Comparison of ENCODE assay signal across 1 cellular context in genomic region chr1:47871799-47872353, GRCh38.
TF ChIP-seq lines count a peak whose summit lies in the region.

No MANE protein-coding gene starts in this region.

TF ChIP-seq in HepG2, 621 proteins besides CTCF, POLR2A, EP300 and RAD21 (continued from another document and continues in another):
- TF ChIP-seq ZBTB4 (CRISPR knock-in tag; IDR thresholded peaks at IDR 0.05; ENCODE audit: borderline replicate concordance) (no peak), ARNTL (CRISPR knock-in tag; IDR thresholded peaks at IDR 0.05) (no peak), POLR2G (IDR thresholded peaks at IDR 0.05; ENCODE audit: low read depth, low read length) (no peak), ZNF501 (CRISPR knock-in tag; IDR thresholded peaks at IDR 0.05) (peak; percentile 28; the same call in 1 of the 2 replicates), HNF4G (IDR thresholded peaks at IDR 0.05; ENCODE audit: borderline replicate concordance, low read depth, low read length) (no peak), HNF4G (CRISPR knock-in tag; IDR thresholded peaks at IDR 0.05; ENCODE audit: borderline replicate concordance, low read depth) (no peak), ZNF547 (CRISPR knock-in tag; IDR thresholded peaks at IDR 0.05) (no peak), NFIB (CRISPR knock-in tag; IDR thresholded peaks at IDR 0.05; ENCODE audit: borderline replicate concordance) (no peak), RFXANK (CRISPR knock-in tag; IDR thresholded peaks at IDR 0.05) (no peak), ATF7-NPFF (CRISPR knock-in tag; IDR thresholded peaks at IDR 0.05; ENCODE audit: low read depth) (no peak), ZNF331 (CRISPR knock-in tag; IDR thresholded peaks at IDR 0.05) (no peak), KDM3A (CRISPR knock-in tag; IDR thresholded peaks at IDR 0.05; ENCODE audit: low read depth) (no peak), BCL6 (CRISPR knock-in tag; IDR thresholded peaks at IDR 0.05) (peak; percentile 10; the same call in 1 of the 2 replicates), ZNF550 (CRISPR knock-in tag; IDR thresholded peaks at IDR 0.05; ENCODE audit: borderline replicate concordance) (no peak), TCF7L2 (IDR thresholded peaks at IDR 0.05; ENCODE audit: low read depth, low read length) (no peak), CREB1 (IDR thresholded peaks at IDR 0.05) (no peak), CREB1 (CRISPR knock-in tag; IDR thresholded peaks at IDR 0.05) (no peak), ZUFSP (CRISPR knock-in tag; IDR thresholded peaks at IDR 0.05; ENCODE audit: borderline replicate concordance) (no peak), HCFC1 (IDR thresholded peaks at IDR 0.05; ENCODE audit: low read depth, low read length) (no peak), IRF9 (CRISPR knock-in tag; IDR thresholded peaks at IDR 0.05; ENCODE audit: borderline replicate concordance) (no peak; the same call in 1 of the 2 replicates), RXRA (CRISPR knock-in tag; IDR thresholded peaks at IDR 0.05) (no peak), HOXA9 (CRISPR knock-in tag; IDR thresholded peaks at IDR 0.05; ENCODE audit: borderline replicate concordance) (no peak), ELF4 (CRISPR knock-in tag; IDR thresholded peaks at IDR 0.05; ENCODE audit: borderline replicate concordance) (no peak), THAP9 (CRISPR knock-in tag; IDR thresholded peaks at IDR 0.05; ENCODE audit: borderline replicate concordance) (no peak), HIVEP1 (CRISPR knock-in tag; IDR thresholded peaks at IDR 0.05) (no peak), SRSF1 (optimal IDR thresholded peaks at IDR 0.05; ENCODE audit: low read depth, low read length) (no peak), PHF8 (CRISPR knock-in tag; IDR thresholded peaks at IDR 0.05) (no peak), TP53 (CRISPR knock-in tag; conservative IDR thresholded peaks at IDR 0.05) (no peak), FOSL2 (CRISPR knock-in tag; IDR thresholded peaks at IDR 0.05) (peak; percentile 92), REPIN1 (CRISPR knock-in tag; IDR thresholded peaks at IDR 0.05; ENCODE audit: borderline replicate concordance, low read depth) (0 out of 2 replicates have a peak, but pooled peaks have one; percentile 12), TBX2 (CRISPR knock-in tag; IDR thresholded peaks at IDR 0.05; ENCODE audit: borderline replicate concordance) (no peak), DR1 (CRISPR knock-in tag; IDR thresholded peaks at IDR 0.05) (no peak), MBD4 (IDR thresholded peaks at IDR 0.05; ENCODE audit: borderline replicate concordance, low read length) (no peak), HBP1 (CRISPR knock-in tag; IDR thresholded peaks at IDR 0.05; ENCODE audit: low read depth) (0 out of 2 replicates have a peak, but pooled peaks have one; percentile 7), CCAR2 (optimal IDR thresholded peaks at IDR 0.05; ENCODE audit: low read depth, low read length) (no peak), ZKSCAN5 (CRISPR knock-in tag; IDR thresholded peaks at IDR 0.05) (no peak), ZSCAN12 (CRISPR knock-in tag; IDR thresholded peaks at IDR 0.05) (no peak), MAFG (CRISPR knock-in tag; IDR thresholded peaks at IDR 0.05) (no peak)
- TF ChIP-seq, protein P1, sequence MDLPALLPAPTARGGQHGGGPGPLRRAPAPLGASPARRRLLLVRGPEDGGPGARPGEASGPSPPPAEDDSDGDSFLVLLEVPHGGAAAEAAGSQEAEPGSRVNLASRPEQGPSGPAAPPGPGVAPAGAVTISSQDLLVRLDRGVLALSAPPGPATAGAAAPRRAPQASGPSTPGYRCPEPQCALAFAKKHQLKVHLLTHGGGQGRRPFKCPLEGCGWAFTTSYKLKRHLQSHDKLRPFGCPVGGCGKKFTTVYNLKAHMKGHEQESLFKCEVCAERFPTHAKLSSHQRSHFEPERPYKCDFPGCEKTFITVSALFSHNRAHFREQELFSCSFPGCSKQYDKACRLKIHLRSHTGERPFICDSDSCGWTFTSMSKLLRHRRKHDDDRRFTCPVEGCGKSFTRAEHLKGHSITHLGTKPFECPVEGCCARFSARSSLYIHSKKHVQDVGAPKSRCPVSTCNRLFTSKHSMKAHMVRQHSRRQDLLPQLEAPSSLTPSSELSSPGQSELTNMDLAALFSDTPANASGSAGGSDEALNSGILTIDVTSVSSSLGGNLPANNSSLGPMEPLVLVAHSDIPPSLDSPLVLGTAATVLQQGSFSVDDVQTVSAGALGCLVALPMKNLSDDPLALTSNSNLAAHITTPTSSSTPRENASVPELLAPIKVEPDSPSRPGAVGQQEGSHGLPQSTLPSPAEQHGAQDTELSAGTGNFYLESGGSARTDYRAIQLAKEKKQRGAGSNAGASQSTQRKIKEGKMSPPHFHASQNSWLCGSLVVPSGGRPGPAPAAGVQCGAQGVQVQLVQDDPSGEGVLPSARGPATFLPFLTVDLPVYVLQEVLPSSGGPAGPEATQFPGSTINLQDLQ (CRISPR knock-in tag; IDR thresholded peaks at IDR 0.05) = no peak
- TF ChIP-seq, protein P2, sequence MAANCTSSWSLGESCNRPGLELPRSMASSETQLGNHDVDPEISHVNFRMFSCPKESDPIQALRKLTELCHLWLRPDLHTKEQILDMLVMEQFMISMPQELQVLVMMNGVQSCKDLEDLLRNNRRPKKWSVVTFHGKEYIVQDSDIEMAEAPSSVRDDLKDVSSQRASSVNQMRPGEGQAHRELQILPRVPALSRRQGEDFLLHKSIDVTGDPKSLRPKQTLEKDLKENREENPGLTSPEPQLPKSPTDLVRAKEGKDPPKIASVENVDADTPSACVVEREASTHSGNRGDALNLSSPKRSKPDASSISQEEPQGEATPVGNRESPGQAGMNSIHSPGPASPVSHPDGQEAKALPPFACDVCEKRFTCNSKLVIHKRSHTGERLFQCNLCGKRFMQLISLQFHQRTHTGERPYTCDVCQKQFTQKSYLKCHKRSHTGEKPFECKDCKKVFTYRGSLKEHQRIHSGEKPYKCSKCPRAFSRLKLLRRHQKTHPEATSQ (CRISPR knock-in tag; IDR thresholded peaks at IDR 0.05; ENCODE audit: borderline replicate concordance) = no peak
- TF ChIP-seq, protein P3, sequence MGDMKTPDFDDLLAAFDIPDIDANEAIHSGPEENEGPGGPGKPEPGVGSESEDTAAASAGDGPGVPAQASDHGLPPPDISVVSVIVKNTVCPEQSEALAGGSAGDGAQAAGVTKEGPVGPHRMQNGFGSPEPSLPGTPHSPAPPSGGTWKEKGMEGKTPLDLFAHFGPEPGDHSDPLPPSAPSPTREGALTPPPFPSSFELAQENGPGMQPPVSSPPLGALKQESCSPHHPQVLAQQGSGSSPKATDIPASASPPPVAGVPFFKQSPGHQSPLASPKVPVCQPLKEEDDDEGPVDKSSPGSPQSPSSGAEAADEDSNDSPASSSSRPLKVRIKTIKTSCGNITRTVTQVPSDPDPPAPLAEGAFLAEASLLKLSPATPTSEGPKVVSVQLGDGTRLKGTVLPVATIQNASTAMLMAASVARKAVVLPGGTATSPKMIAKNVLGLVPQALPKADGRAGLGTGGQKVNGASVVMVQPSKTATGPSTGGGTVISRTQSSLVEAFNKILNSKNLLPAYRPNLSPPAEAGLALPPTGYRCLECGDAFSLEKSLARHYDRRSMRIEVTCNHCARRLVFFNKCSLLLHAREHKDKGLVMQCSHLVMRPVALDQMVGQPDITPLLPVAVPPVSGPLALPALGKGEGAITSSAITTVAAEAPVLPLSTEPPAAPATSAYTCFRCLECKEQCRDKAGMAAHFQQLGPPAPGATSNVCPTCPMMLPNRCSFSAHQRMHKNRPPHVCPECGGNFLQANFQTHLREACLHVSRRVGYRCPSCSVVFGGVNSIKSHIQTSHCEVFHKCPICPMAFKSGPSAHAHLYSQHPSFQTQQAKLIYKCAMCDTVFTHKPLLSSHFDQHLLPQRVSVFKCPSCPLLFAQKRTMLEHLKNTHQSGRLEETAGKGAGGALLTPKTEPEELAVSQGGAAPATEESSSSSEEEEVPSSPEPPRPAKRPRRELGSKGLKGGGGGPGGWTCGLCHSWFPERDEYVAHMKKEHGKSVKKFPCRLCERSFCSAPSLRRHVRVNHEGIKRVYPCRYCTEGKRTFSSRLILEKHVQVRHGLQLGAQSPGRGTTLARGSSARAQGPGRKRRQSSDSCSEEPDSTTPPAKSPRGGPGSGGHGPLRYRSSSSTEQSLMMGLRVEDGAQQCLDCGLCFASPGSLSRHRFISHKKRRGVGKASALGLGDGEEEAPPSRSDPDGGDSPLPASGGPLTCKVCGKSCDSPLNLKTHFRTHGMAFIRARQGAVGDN (CRISPR knock-in tag; IDR thresholded peaks at IDR 0.05) = peak; percentile 79
- TF ChIP-seq, protein P4, sequence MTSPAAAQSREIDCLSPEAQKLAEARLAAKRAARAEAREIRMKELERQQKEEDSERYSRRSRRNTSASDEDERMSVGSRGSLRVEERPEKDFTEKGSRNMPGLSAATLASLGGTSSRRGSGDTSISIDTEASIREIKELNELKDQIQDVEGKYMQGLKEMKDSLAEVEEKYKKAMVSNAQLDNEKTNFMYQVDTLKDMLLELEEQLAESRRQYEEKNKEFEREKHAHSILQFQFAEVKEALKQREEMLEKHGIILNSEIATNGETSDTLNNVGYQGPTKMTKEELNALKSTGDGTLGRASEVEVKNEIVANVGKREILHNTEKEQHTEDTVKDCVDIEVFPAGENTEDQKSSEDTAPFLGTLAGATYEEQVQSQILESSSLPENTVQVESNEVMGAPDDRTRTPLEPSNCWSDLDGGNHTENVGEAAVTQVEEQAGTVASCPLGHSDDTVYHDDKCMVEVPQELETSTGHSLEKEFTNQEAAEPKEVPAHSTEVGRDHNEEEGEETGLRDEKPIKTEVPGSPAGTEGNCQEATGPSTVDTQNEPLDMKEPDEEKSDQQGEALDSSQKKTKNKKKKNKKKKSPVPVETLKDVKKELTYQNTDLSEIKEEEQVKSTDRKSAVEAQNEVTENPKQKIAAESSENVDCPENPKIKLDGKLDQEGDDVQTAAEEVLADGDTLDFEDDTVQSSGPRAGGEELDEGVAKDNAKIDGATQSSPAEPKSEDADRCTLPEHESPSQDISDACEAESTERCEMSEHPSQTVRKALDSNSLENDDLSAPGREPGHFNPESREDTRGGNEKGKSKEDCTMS (CRISPR knock-in tag; conservative IDR thresholded peaks at IDR 0.05) = no peak
